Comparison of ENCODE assay signal across 2 cellular contexts in the genomic region with DNA sequence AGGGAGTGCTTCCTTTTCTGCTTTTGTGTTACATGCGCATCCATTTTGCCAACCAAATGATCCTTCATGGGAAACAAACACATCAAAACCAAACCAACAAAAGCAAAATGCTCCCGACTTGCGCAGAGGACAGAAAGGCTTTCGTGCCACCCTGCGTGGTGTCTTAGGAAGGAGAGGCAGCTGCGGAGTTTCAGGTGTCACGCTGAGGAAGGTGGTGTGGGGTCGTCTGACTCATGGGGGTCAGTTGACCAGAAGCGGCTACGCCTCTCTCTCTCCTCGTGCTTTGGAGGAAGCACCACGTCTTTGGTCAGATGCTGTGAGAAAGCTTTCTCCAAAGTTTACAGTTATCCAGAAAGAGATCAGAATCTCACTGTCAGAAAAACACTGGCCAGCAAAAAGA.
TF ChIP-seq lines count a peak whose summit lies in the region.

No MANE protein-coding gene starts in this region.

TF ChIP-seq in SK-N-SH, 30 proteins besides CTCF, POLR2A, EP300 and RAD21:
- no peak for TF ChIP-seq YY1 (IDR thresholded peaks at IDR 0.05; ENCODE audit: low read depth)
- no peak for TF ChIP-seq RXRA (IDR thresholded peaks at IDR 0.05; ENCODE audit: borderline replicate concordance, low read depth)

TF ChIP-seq in SK-N-SH treated with all-trans-retinoic acid at 6 μM for 48 hours, 23 proteins besides CTCF, POLR2A, EP300 and RAD21:
- TF ChIP-seq OSR1 (CRISPR knock-in tag; IDR thresholded peaks at IDR 0.05) = no peak
- TF ChIP-seq ZFP30 (CRISPR knock-in tag; IDR thresholded peaks at IDR 0.05) = no peak
